In genomic region chr16:2845116-2845515, GRCh38 we compare ENCODE assay signal across 25 cellular contexts. TPM values are rescaled to one million over a fixed set of nuclear protein-coding genes. Genes with fewer than 3 reads are reported as not detected.
"Had no signal": no experiment of that assay in that cellular context is flagged by ENCODE, and none has a peak within 500 bp of the region (broad histone marks: within the 10 kb centered on the region; RNA-seq: fewer than 3 reads in every experiment).

No MANE protein-coding gene starts in this region.

- H3K27ac Mint-ChIP-seq: activated CD4-positive, alpha-beta T cell treated with anti-CD3 and anti-CD28 coated beads for 36 hours; activated naive CD8-positive, alpha-beta T cell treated with anti-CD3 and anti-CD28 coated beads for 36 hours; memory B cell; progenitor cell of endocrine pancreas had no signal

- H3K27me3 ChIP-seq: right atrium auricular region, vagina had no signal

- H3K9me3 ChIP-seq: esophagus muscularis mucosa, mucosa of descending colon, right atrium auricular region, tibial artery, vagina had no signal

- H3K36me3 Mint-ChIP-seq: naive thymus-derived CD8-positive, alpha-beta T cell had no signal

- DNase-seq: activated CD4-positive, alpha-beta T cell treated with anti-CD3 and anti-CD28 coated beads for 36 hours; activated CD8-positive, alpha-beta T cell treated with anti-CD3 and anti-CD28 coated beads, Interleukin-2, amount 10 ng/mL, durations not matched to agents 7 days and 5 days; activated gamma-delta T cell treated with Interleukin-2 at 50 U/mL for 16 hours; activated naive CD8-positive, alpha-beta T cell treated with anti-CD3 and anti-CD28 coated beads for 36 hours; brain microvascular endothelial cell; hypothalamus; left ventricle myocardium superior; mucosa of descending colon; naive thymus-derived CD8-positive, alpha-beta T cell; nucleus accumbens; stimulated activated CD4-positive, alpha-beta T cell treated with anti-CD3 and anti-CD28 coated beads, Interleukin-15, amount 100 ng/mL, for 24 hours; stimulated activated CD4-positive, alpha-beta T cell treated with anti-CD3 and anti-CD28 coated beads, Interleukin-4, amount 100 ng/mL, for 1 hour; stimulated activated naive CD4-positive, alpha-beta T cell; T1000; tibial artery had no signal

- ATAC-seq: activated CD4-positive, alpha-beta T cell treated with anti-CD3 and anti-CD28 coated beads for 36 hours; activated CD8-positive, alpha-beta T cell treated with anti-CD3 and anti-CD28 coated beads, Interleukin-2, amount 10 ng/mL, durations not matched to agents 7 days and 5 days; left ventricle myocardium superior; mucosa of descending colon; naive thymus-derived CD8-positive, alpha-beta T cell had no signal

- H3K9me3 Mint-ChIP-seq: central memory CD8-positive, alpha-beta T cell had no signal

- H3K4me3 Mint-ChIP-seq: activated CD4-positive, alpha-beta T cell treated with anti-CD3 and anti-CD28 coated beads for 36 hours; activated CD8-positive, alpha-beta T cell treated with anti-CD3 and anti-CD28 coated beads, Interleukin-2, amount 10 ng/mL, durations not matched to agents 7 days and 5 days; activated naive CD8-positive, alpha-beta T cell treated with anti-CD3 and anti-CD28 coated beads for 36 hours; central memory CD8-positive, alpha-beta T cell; memory B cell had no signal

- H3K27ac ChIP-seq: brain microvascular endothelial cell, coronary artery, esophagus muscularis mucosa, right atrium auricular region, skin epidermis, tibial artery, vagina had no signal

- H3K4me3 ChIP-seq: coronary artery, esophagus muscularis mucosa, mucosa of descending colon, right atrium auricular region, skin epidermis, tibial artery, vagina had no signal

- H3K36me3 ChIP-seq: brain microvascular endothelial cell, esophagus muscularis mucosa, right atrium auricular region, tibial artery, vagina had no signal

RNA-seq across cellular contexts. Expression of gene PRSS22, which starts 12.9 kb away (rescaled TPM):
- total RNA-seq: activated CD4-positive, alpha-beta T cell treated with anti-CD3 and anti-CD28 coated beads for 36 hours; activated CD8-positive, alpha-beta T cell treated with anti-CD3 and anti-CD28 coated beads, Interleukin-2, amount 10 ng/mL, durations not matched to agents 7 days and 5 days; activated naive CD8-positive, alpha-beta T cell treated with anti-CD3 and anti-CD28 coated beads for 36 hours; esophagus muscularis mucosa; left ventricle myocardium superior; naive thymus-derived CD8-positive, alpha-beta T cell; right atrium auricular region had no signal
- polyA plus RNA-seq: naive thymus-derived CD8-positive, alpha-beta T cell had no signal

RNA-seq across cellular contexts. Expression of gene ZG16B, which starts 15.0 kb away (rescaled TPM):
- total RNA-seq: esophagus muscularis mucosa; naive thymus-derived CD8-positive, alpha-beta T cell; progenitor cell of endocrine pancreas had no signal
- polyA plus RNA-seq: naive thymus-derived CD8-positive, alpha-beta T cell had no signal

RNA-seq across cellular contexts. Expression of gene PRSS21, which starts 28.1 kb away (rescaled TPM):
- total RNA-seq: esophagus muscularis mucosa, left ventricle myocardium superior, progenitor cell of endocrine pancreas, right atrium auricular region, vagina had no signal

RNA-seq across cellular contexts. Expression of gene PRSS41, which starts 46.8 kb away (rescaled TPM):
- total RNA-seq: activated CD4-positive, alpha-beta T cell treated with anti-CD3 and anti-CD28 coated beads for 36 hours; activated CD8-positive, alpha-beta T cell treated with anti-CD3 and anti-CD28 coated beads, Interleukin-2, amount 10 ng/mL, durations not matched to agents 7 days and 5 days; activated naive CD8-positive, alpha-beta T cell treated with anti-CD3 and anti-CD28 coated beads for 36 hours; esophagus muscularis mucosa; kidney epithelial cell; left ventricle myocardium superior; mucosa of descending colon; naive thymus-derived CD8-positive, alpha-beta T cell; progenitor cell of endocrine pancreas; right atrium auricular region; subcutaneous adipose tissue; vagina had no signal
- polyA plus RNA-seq: naive thymus-derived CD8-positive, alpha-beta T cell had no signal
